Comparison of ENCODE assay signal across 8 cellular contexts in genomic region chr5:107005653-107006052, GRCh38.
"Had no signal": no experiment of that assay in that cellular context is flagged by ENCODE, and none has a peak within 500 bp of the region (broad histone marks: within the 10 kb centered on the region; RNA-seq: fewer than 3 reads in every experiment).

No MANE protein-coding gene starts in this region.

- H3K27me3 Mint-ChIP-seq: IgD-negative memory B cell had no signal

- H3K9me3 ChIP-seq: HAP-1 had no signal

- H3K36me3 ChIP-seq: HAP-1 had no signal

- H3K4me3 ChIP-seq: GM23248, HAP-1 had no signal

- H3K27ac Mint-ChIP-seq: IgD-negative memory B cell had no signal

- H3K4me1 Mint-ChIP-seq: IgD-negative memory B cell had no signal

- H2AFZ ChIP-seq: GM23248 had no signal

- H3K36me3 Mint-ChIP-seq: IgD-negative memory B cell had no signal

- DNase-seq: GM23248, GOT3, H7 had no signal

- H3K9ac ChIP-seq: GM23248 had no signal

- ATAC-seq: HCT116, HepG2 had no signal

- H3K4me3 Mint-ChIP-seq: IgD-negative memory B cell had no signal

- H3K27ac ChIP-seq: GM23248, HL-60 had no signal
